Comparison of ENCODE assay signal across 17 cellular contexts in the genomic region with DNA sequence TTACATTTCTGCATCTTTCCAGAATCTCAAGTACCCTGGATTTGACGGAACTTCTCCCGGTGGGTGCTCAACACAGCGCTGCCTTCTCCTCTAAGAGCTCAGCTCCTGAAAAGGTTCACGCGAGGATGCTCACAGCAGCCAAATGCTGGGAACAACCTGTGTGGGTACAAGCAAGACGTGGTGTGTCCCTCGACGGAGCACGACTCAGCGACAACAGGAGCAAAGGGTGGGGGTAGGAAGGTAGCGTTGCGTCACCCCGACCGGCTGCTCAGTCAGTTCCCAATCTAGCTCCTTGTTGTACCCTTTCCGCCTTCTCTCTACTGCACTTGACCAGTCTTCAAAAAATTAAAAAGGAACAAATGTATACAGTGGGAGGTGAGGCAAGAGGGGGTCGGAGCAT.
"Had no signal": no experiment of that assay in that cellular context is flagged by ENCODE, and none has a peak within 500 bp of the region (broad histone marks: within the 10 kb centered on the region; RNA-seq: fewer than 3 reads in every experiment).

No MANE protein-coding gene starts in this region.

- H3K4me1 ChIP-seq: ascending aorta, right lobe of liver, suprapubic skin, upper lobe of right lung had no signal

- H3K36me3 Mint-ChIP-seq: activated CD4-positive, alpha-beta memory T cell treated with anti-CD3 and anti-CD28 coated beads for 36 hours; activated naive CD8-positive, alpha-beta T cell treated with anti-CD3 and anti-CD28 coated beads, Interleukin-2, amount 10 ng/mL, durations not matched to agents 7 days and 5 days; natural killer cell had no signal

- ATAC-seq: esophagus mucosa, left colon, mucosa of descending colon, natural killer cell, right lobe of liver, upper lobe of right lung had no signal

- H3K4me3 Mint-ChIP-seq: activated CD4-positive, alpha-beta memory T cell treated with anti-CD3 and anti-CD28 coated beads for 36 hours; activated naive CD8-positive, alpha-beta T cell treated with anti-CD3 and anti-CD28 coated beads, Interleukin-2, amount 10 ng/mL, durations not matched to agents 7 days and 5 days; natural killer cell had no signal

- H3K36me3 ChIP-seq: ascending aorta, right lobe of liver, suprapubic skin, upper lobe of right lung had no signal

- H3K27ac Mint-ChIP-seq: activated CD4-positive, alpha-beta memory T cell treated with anti-CD3 and anti-CD28 coated beads for 36 hours; activated naive CD8-positive, alpha-beta T cell treated with anti-CD3 and anti-CD28 coated beads, Interleukin-2, amount 10 ng/mL, durations not matched to agents 7 days and 5 days; natural killer cell; progenitor cell of endocrine pancreas had no signal

- H3K9me3 Mint-ChIP-seq: activated naive CD8-positive, alpha-beta T cell treated with anti-CD3 and anti-CD28 coated beads, Interleukin-2, amount 10 ng/mL, durations not matched to agents 7 days and 5 days; natural killer cell had no signal

- H3K27ac ChIP-seq: ascending aorta, right lobe of liver, suprapubic skin, upper lobe of right lung had no signal

- DNase-seq: activated CD4-positive, alpha-beta memory T cell treated with anti-CD3 and anti-CD28 coated beads for 36 hours; activated CD4-positive, alpha-beta T cell treated with anti-CD3 and anti-CD28 coated beads for 1 hour; activated naive CD8-positive, alpha-beta T cell treated with anti-CD3 and anti-CD28 coated beads, Interleukin-2, amount 10 ng/mL, durations not matched to agents 7 days and 5 days; activated T-cell treated with anti-CD3 and anti-CD28 coated beads, Interleukin-2, amount 50 U/mL, for 48 hours; glutamatergic neuron; left colon; mucosa of descending colon; natural killer cell; right lobe of liver; stimulated activated naive CD4-positive, alpha-beta T cell treated with Interleukin-2 at 50 U/mL for 16 hours; T-helper 2 cell; upper lobe of right lung had no signal

- H3K27me3 ChIP-seq: ascending aorta, right lobe of liver, upper lobe of right lung had no signal

- H3K9me3 ChIP-seq: ascending aorta, mucosa of descending colon, right lobe of liver, suprapubic skin, upper lobe of right lung had no signal

- H3K4me3 ChIP-seq: ascending aorta, dorsolateral prefrontal cortex, mucosa of descending colon, right lobe of liver, suprapubic skin, upper lobe of right lung had no signal
